In the genomic region with DNA sequence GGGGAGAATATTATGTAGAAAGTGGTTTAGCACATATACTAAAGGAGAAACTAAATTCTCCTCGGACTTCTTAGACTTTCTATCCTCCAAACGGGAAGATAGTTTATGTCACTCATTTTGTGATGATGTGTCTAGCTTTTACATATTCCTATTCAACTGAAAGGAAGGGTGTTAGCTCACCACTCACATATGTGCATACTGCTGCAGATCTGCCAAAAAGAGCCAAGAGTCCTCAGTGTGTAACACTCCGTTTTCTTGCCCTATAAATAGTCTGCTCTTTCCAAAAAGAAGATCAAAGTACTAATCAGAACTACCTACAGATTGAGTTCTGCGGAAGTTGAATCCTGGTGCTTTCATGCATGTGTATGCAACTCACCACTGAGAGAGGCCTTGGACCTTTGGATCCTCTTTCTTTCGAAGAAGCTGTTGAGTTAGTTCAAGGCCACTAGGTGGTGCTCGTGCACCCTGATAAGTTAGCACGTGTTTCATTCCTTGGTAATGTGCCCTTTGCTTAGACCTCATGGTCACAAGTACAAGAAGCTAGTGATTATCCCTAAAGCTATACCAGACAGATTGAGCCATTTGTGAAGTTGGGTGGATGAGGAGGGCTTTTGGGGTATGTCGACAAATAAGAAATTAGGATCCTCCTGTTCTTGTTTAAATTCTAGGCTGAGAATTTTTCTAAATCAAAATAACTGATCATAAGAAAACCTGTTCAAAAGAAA, we compare ENCODE assay signal across 8 cellular contexts. TPM values are rescaled to one million over a fixed set of nuclear protein-coding genes. Genes with fewer than 3 reads are reported as not detected.
DNase-seq lines count a peak whose midpoint lies in the region; ATAC-seq and TF ChIP-seq lines count a peak whose summit lies in the region.

No MANE protein-coding gene starts in this region.

- intact Hi-C loops in dorsolateral prefrontal cortex (cut with DNase I) = loop anchor here (1.0 to 5.0 kb wide), 2 partner anchors 165 to 167 kb away; no protein-coding TSS in a partner anchor
- intact Hi-C loops in lower lobe of right lung (cut with DNase I) = no loop called here

- peak; percentile 95 for ATAC-seq in GM19467 (IDR thresholded peaks at IDR 0.05; ENCODE audit: unreplicated experiment)
- ATAC-seq in HG03575 (IDR thresholded peaks at IDR 0.05; ENCODE audit: extremely low read depth, insufficient number of reproducible peaks, low FRiP score, unreplicated experiment) = peak; percentile 77
- ATAC-seq in lower lobe of right lung = peak; percentile 88 to 93

- TF ChIP-seq CTCF in dorsolateral prefrontal cortex (IDR thresholded peaks at IDR 0.05 in 54 of 56, conservative IDR thresholded peaks at IDR 0.05 in 2 of 56; ENCODE audit: low read depth in 1 of 56, partially characterized antibody in 56 of 56) = peak; percentile 79 to 99 (median 92)
- peak; percentile 83 for TF ChIP-seq CTCF in lower lobe of right lung (IDR thresholded peaks at IDR 0.05)

- DNase-seq in COLO668 (lab: John Stamatoyannopoulos, UW; ENCODE audit: unreplicated experiment) (peak; percentile 91), NCI-H774 (lab: John Stamatoyannopoulos, UW) (peak; percentile 78), dorsolateral prefrontal cortex (peak; percentile 41 to 81 (median 70)), lower lobe of right lung (peak; percentile 62)
- peak; percentile 71 to 73 for DNase-seq in activated CD4-positive, alpha-beta T cell treated with anti-CD3 and anti-CD28 coated beads, Interleukin-2, amount 50 U/mL, for 4 hours
- peak; percentile 31 for DNase-seq in stimulated activated CD8-positive, alpha-beta memory T cell treated with anti-CD3 and anti-CD28 coated beads, Interleukin-15, amount 100 ng/mL, for 24 hours (ENCODE audit: low read depth)

- H3K27ac ChIP-seq in dorsolateral prefrontal cortex = no peak overlapping the region
- H3K27ac ChIP-seq in lower lobe of right lung = no peak overlapping the region

- H3K27me3 ChIP-seq in dorsolateral prefrontal cortex (no peaks in the 10 kb centered on the region), lower lobe of right lung (ENCODE audit: low read depth) (no peaks in the 10 kb centered on the region)

- H3K4me1 ChIP-seq in lower lobe of right lung = no peaks in the 10 kb centered on the region

- H3K4me3 ChIP-seq in dorsolateral prefrontal cortex (no peak overlapping the region), lower lobe of right lung (no peak overlapping the region)

- no peaks in the 10 kb centered on the region for H3K9me3 ChIP-seq in lower lobe of right lung

- H3K36me3 ChIP-seq in lower lobe of right lung = no peaks in the 10 kb centered on the region

RNA-seq across cellular contexts. Expression of a gene that starts 14.1 kb away (rescaled TPM):
- total RNA-seq in dorsolateral prefrontal cortex (10 to 100 TPM; 18.7 to 42.0 (median 30.4) TPM), lower lobe of right lung (18.1 TPM)

RNA-seq across cellular contexts. Expression of a gene that starts 43.1 kb away (rescaled TPM):
- 10 to 100 TPM; 20.4 to 35.1 (median 28.8) TPM for total RNA-seq in dorsolateral prefrontal cortex
- 48.0 TPM for total RNA-seq in lower lobe of right lung

Comparison
In these comparisons a context has a peak if more than half of its experiments do, and no peak if none do; other contexts are left out.
1. DNase-seq: peak in every context shown above with its lines; median percentile 91 in COLO668; 78 in NCI-H774; 72 in activated CD4-positive, alpha-beta T cell treated with anti-CD3 and anti-CD28 coated beads, Interleukin-2, amount 50 U/mL, for 4 hours; 70 in dorsolateral prefrontal cortex; 62 in lower lobe of right lung; 31 in stimulated activated CD8-positive, alpha-beta memory T cell treated with anti-CD3 and anti-CD28 coated beads, Interleukin-15, amount 100 ng/mL, for 24 hours.